16 cellular contexts compared by ENCODE assay signal in the genomic region with DNA sequence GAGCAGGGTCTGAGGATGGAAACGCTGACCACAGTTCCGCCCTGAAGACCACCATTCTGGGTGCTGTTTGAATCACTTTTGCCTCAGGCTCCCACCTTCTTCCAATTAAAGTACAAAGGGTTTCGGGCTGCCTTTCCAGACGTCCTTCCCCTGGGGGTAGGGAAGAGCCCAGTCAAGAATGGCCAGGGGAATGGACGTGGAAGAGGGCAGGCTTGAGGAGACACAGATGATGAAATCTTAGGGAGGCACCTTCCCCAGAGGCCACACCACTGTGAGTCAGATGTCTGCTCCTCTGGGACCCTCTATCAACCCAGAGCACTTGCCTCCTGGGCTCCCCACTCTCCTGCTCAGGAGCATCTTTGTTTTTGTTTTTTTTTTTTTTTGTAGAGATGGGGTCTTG. TPM values are rescaled to one million over a fixed set of nuclear protein-coding genes. Genes with fewer than 3 reads are reported as not detected.
A peak's percentile ranks its signal among the peaks of the same experiment; 100 is the strongest.
DNase-seq lines count a peak whose midpoint lies in the region; ATAC-seq lines count a peak whose summit lies in the region.
"Had no signal": no experiment of that assay in that cellular context is flagged by ENCODE, and none has a peak within 500 bp of the region (broad histone marks: within the 10 kb centered on the region; RNA-seq: fewer than 3 reads in every experiment).

No MANE protein-coding gene starts in this region.

- peak overlapping the region; percentile 29 to 38 for H2BK12ac ChIP-seq in mesenchymal stem cell (ENCODE audit: low read length in 2 of 2)

- peak overlapping the region; percentile 70 for H4K8ac ChIP-seq in mesenchymal stem cell (ENCODE audit: low read length)

- H3K4ac ChIP-seq in mesenchymal stem cell (ENCODE audit: low read depth in 1 of 2, low read length in 2 of 2): peak overlapping the region in 1 of 2 experiments; percentile 24

- H3K36me3 ChIP-seq in HUES6 (ENCODE audit: control insufficient read depth, insufficient read depth, low read length) (no peaks in the 10 kb centered on the region), mesenchymal stem cell (ENCODE audit: control insufficient read depth in 1 of 2, insufficient read depth in 2 of 2, low read depth in 1 of 2, low read length in 2 of 2) (peaks cover 5 to 22% of the 10 kb centered on the region in 2 experiments), stomach smooth muscle (ENCODE audit: control insufficient read depth in 2 of 2, insufficient read depth in 2 of 2, low read length in 2 of 2) (no peaks in the 10 kb centered on the region)
- H3K36me3 ChIP-seq: ovary had no signal

- no peak overlapping the region for H3K4me2 ChIP-seq in mesenchymal stem cell (ENCODE audit: low read length, poor library complexity, severe bottlenecking)

- peak overlapping the region; percentile 71 for H2AK5ac ChIP-seq in mesenchymal stem cell (ENCODE audit: low read length, severe bottlenecking)

- peak overlapping the region in 1 of 2 experiments; percentile 38 for H3K18ac ChIP-seq in mesenchymal stem cell (ENCODE audit: low read depth in 1 of 2, low read length in 2 of 2)

- no peak for ATAC-seq in GM21737 (IDR thresholded peaks at IDR 0.05; ENCODE audit: unreplicated experiment)
- ATAC-seq: activated CD4-positive, CD25-positive, alpha-beta regulatory T cell treated with anti-CD3 and anti-CD28 coated beads, Interleukin-2, amount 50 U/mL, for 24 hours; activated CD8-positive, alpha-beta memory T cell treated with anti-CD3 and anti-CD28 coated beads, Interleukin-2, amount 10 ng/mL, durations not matched to agents 7 days and 5 days; heart right ventricle; mucosa of descending colon had no signal

- H3K23ac ChIP-seq in mesenchymal stem cell (ENCODE audit: low read length in 2 of 2): peak overlapping the region in 1 of 2 experiments; percentile 23

- H2BK5ac ChIP-seq in mesenchymal stem cell (ENCODE audit: low read depth, low read length, poor library complexity, severe bottlenecking): no peak overlapping the region

- no peak overlapping the region for H2AFZ ChIP-seq in mesenchymal stem cell (ENCODE audit: low read depth, low read length)

- H4K91ac ChIP-seq in mesenchymal stem cell (ENCODE audit: low read length): peak overlapping the region; percentile 37

- H3K4me1 ChIP-seq in HUES6 (ENCODE audit: control insufficient read depth, insufficient read depth, low read length): peaks cover 53% of the 10 kb centered on the region
- H3K4me1 ChIP-seq in mesenchymal stem cell (ENCODE audit: control insufficient read depth, insufficient read depth, low read depth, low read length): peaks cover 26% of the 10 kb centered on the region
- peaks cover 78% of the 10 kb centered on the region for H3K4me1 ChIP-seq in stomach smooth muscle (ENCODE audit: control insufficient read depth, insufficient read depth, low read length)

- peak overlapping the region; percentile 51 for H3K9ac ChIP-seq in HUES6 (ENCODE audit: low read length)
- H3K9ac ChIP-seq in mesenchymal stem cell (ENCODE audit: low read length): no peak overlapping the region
- H3K9ac ChIP-seq in stomach smooth muscle (ENCODE audit: low read length in 2 of 2): no peak overlapping the region

- WGBS in mesenchymal stem cell: 70% methylated on average over 5 of the region's 5 CpGs

- H3K27me3 ChIP-seq in HUES6 (ENCODE audit: control insufficient read depth, insufficient read depth, low read length) (no peaks in the 10 kb centered on the region), mesenchymal stem cell (ENCODE audit: control insufficient read depth in 1 of 2, insufficient read depth in 1 of 2, low read length in 2 of 2) (no peaks in the 10 kb centered on the region), stomach smooth muscle (ENCODE audit: control insufficient read depth in 1 of 2, insufficient read depth in 2 of 2, low read length in 2 of 2) (no peaks in the 10 kb centered on the region)
- H3K27me3 ChIP-seq: heart right ventricle, ovary had no signal

- no peak for DNase-seq in mesenchymal stem cell
- no peak for DNase-seq in NCI-H2227 (lab: John Stamatoyannopoulos, UW; ENCODE audit: unreplicated experiment)
- DNase-seq in SIG-M5 (lab: John Stamatoyannopoulos, UW): no peak
- DNase-seq: activated CD8-positive, alpha-beta memory T cell treated with anti-CD3 and anti-CD28 coated beads, Interleukin-2, amount 10 ng/mL, durations not matched to agents 7 days and 5 days; activated effector memory CD4-positive, alpha-beta T cell treated with Interleukin-2 at 50 U/mL for 16 hours; dermis blood vessel endothelial cell; heart right ventricle; mucosa of descending colon; NCI-H1048; ovary had no signal

- H3K79me1 ChIP-seq in mesenchymal stem cell (replicated peaks; ENCODE audit: low read length, poor library complexity, severe bottlenecking): peaks cover 11% of the 10 kb centered on the region

- H3K27ac ChIP-seq in HUES6 (ENCODE audit: low read depth, low read length) (no peak overlapping the region), angular gyrus (ENCODE audit: low read depth, low read length) (peak overlapping the region; percentile 4), mesenchymal stem cell (ENCODE audit: low read length, poor library complexity, severe bottlenecking) (no peak overlapping the region), stomach smooth muscle (ENCODE audit: low read length) (peak overlapping the region; percentile 98)
- H3K27ac ChIP-seq: ovary had no signal

- H2BK15ac ChIP-seq in mesenchymal stem cell (ENCODE audit: low read depth, poor library complexity, severe bottlenecking): peak overlapping the region; percentile 60

- H2BK120ac ChIP-seq in mesenchymal stem cell (ENCODE audit: low read depth, low read length): no peak overlapping the region

- no peaks in the 10 kb centered on the region for H3K9me3 ChIP-seq in HUES6 (ENCODE audit: control insufficient read depth, insufficient read depth, low read depth, low read length)
- H3K9me3 ChIP-seq in mesenchymal stem cell (ENCODE audit: control insufficient read depth, low read length): no peaks in the 10 kb centered on the region
- H3K9me3 ChIP-seq in stomach smooth muscle (ENCODE audit: control insufficient read depth in 2 of 2, low read length in 2 of 2): no peaks in the 10 kb centered on the region
- H3K9me3 ChIP-seq: heart right ventricle, mucosa of descending colon, ovary had no signal

- no peak overlapping the region for H3K4me3 ChIP-seq in HUES6 (ENCODE audit: low read depth, low read length)
- no peak overlapping the region for H3K4me3 ChIP-seq in mesenchymal stem cell (ENCODE audit: insufficient read depth in 1 of 2, low read depth in 1 of 2, low read length in 2 of 2)
- no peak overlapping the region for H3K4me3 ChIP-seq in stomach smooth muscle (ENCODE audit: low read length in 2 of 2)
- H3K4me3 ChIP-seq: heart right ventricle, mucosa of descending colon, ovary, skin epidermis had no signal

- peak overlapping the region in 1 of 2 experiments; percentile 18 for H3K14ac ChIP-seq in mesenchymal stem cell (ENCODE audit: low read length in 2 of 2)

RNA-seq across cellular contexts. Expression of a gene that starts 27.5 kb away (rescaled TPM):
- 105 TPM for polyA plus RNA-seq in mesenchymal stem cell (2013, experiment 1 of 2)
- 103 TPM for polyA plus RNA-seq in mesenchymal stem cell (2013, experiment 2 of 2)

Comparison
In these comparisons a context has a peak if more than half of its experiments do, and no peak if none do; other contexts are left out.
1. H3K27ac ChIP-seq: peak in angular gyrus (single experiment) and stomach smooth muscle (single experiment); none in HUES6 (single experiment) and mesenchymal stem cell (single experiment).